In the genomic region with DNA sequence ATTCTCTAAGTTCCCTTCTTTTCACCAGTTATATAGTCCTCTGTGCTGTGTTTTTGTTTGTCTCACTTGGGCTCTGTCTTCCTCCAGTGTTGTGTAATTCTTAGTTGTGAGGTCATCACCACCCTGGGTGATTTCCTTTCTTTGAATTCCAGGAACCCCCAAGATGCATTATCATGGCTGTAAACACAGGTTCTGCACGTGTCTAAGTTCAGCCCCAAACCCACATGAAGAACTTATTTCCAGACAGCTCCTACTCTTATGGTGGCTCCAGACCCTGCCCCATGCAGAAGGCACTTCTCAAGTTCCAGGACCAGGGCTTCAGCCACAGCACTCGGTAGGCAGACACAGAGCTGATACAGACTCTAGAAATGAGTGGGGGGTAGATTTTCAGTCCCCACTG, we compare ENCODE assay signal across 22 cellular contexts.
DNase-seq lines count a peak whose midpoint lies in the region; ATAC-seq, FAIRE-seq and TF ChIP-seq lines count a peak whose summit lies in the region.
"Had no signal": no experiment of that assay in that cellular context is flagged by ENCODE, and none has a peak within 500 bp of the region (broad histone marks: within the 10 kb centered on the region; RNA-seq: fewer than 3 reads in every experiment).

No MANE protein-coding gene starts in this region.

- peak; percentile 1 to 10 for DNase-seq in stimulated activated naive CD8-positive, alpha-beta T cell treated with anti-CD3 and anti-CD28 coated beads, Interleukin-15, amount 100 ng/mL, for 72 hours
- no peak for DNase-seq in stimulated activated naive CD8-positive, alpha-beta T cell treated with anti-CD3 and anti-CD28 coated beads, Interleukin-15, Interleukin-2, amounts not matched to agents 100 U/mL and 50 U/mL, for 24 hours
- DNase-seq in NB4 (ENCODE audit: low read depth), result peak; percentile 49
- peak; percentile 24 for DNase-seq in bronchial epithelial cell (ENCODE audit: low read depth)
- no peak for DNase-seq in medulla oblongata (ENCODE audit: extremely low spot score)
- DNase-seq in NCI-H1436 treated with DMSO at 0.1 percent for 48 hours (lab: John Stamatoyannopoulos, UW), result no peak
- DNase-seq: EL; endodermal cell; H7; left colon; NCI-H1092 treated with DMSO at 0.1 percent for 48 hours; NCI-H2081 treated with DMSO at 0.1 percent for 48 hours; NCI-H510A; stimulated activated CD4-positive, alpha-beta T cell treated with anti-CD3 and anti-CD28 coated beads, Interleukin-2, amount 100 ng/mL, for 24 hours; stimulated activated naive CD4-positive, alpha-beta T cell treated with Interleukin-2 at 50 U/mL for 16 hours; T1000 had no signal

- no peaks in the 10 kb centered on the region for H3K27me3 Mint-ChIP-seq in stimulated activated naive CD8-positive, alpha-beta T cell treated with anti-CD3 and anti-CD28 coated beads, Interleukin-15, amount 100 ng/mL, for 72 hours

- no peak for TF ChIP-seq POLR2A in NB4 (IDR thresholded peaks at IDR 0.05; ENCODE audit: extremely low read depth, insufficient read length)

- H3K27me3 ChIP-seq in bronchial epithelial cell (ENCODE audit: control insufficient read depth, insufficient read depth, low read length), result peaks cover 4% of the 10 kb centered on the region
- H3K27me3 ChIP-seq: neural progenitor cell, tibial nerve had no signal

- H3K4me3 ChIP-seq in NB4 (ENCODE audit: low read depth, low read length) (no peak overlapping the region), bronchial epithelial cell (ENCODE audit: low read depth, low read length) (no peak overlapping the region)
- H3K4me3 ChIP-seq: neural progenitor cell, prostate gland, tibial nerve had no signal

- FAIRE-seq in bronchial epithelial cell (lab: Jason Lieb, UNC), result no peak
- FAIRE-seq: colon had no signal

- H3K4me3 Mint-ChIP-seq in stimulated activated naive CD8-positive, alpha-beta T cell treated with anti-CD3 and anti-CD28 coated beads, Interleukin-15, amount 100 ng/mL, for 72 hours, result peak overlapping the region; percentile 54 to 60
- H3K4me3 Mint-ChIP-seq: endodermal cell, mesothelial cell of epicardium, neural progenitor cell had no signal

- TF ChIP-seq CTCF in NB4 (IDR thresholded peaks at IDR 0.05; ENCODE audit: low read depth, low read length) (no peak), bronchial epithelial cell (IDR thresholded peaks at IDR 0.05; ENCODE audit: insufficient read depth, low read length, severe bottlenecking) (no peak)

- H3K4me1 Mint-ChIP-seq in stimulated activated naive CD8-positive, alpha-beta T cell treated with anti-CD3 and anti-CD28 coated beads, Interleukin-15, amount 100 ng/mL, for 72 hours, result peaks cover 29% of the 10 kb centered on the region
- H3K4me1 Mint-ChIP-seq: endodermal cell, mesothelial cell of epicardium, neural progenitor cell had no signal

- no peaks in the 10 kb centered on the region for H3K9me3 Mint-ChIP-seq in stimulated activated naive CD8-positive, alpha-beta T cell treated with anti-CD3 and anti-CD28 coated beads, Interleukin-15, amount 100 ng/mL, for 72 hours
- H3K9me3 Mint-ChIP-seq: endodermal cell, mesothelial cell of epicardium, neural progenitor cell had no signal

- peak overlapping the region; percentile 8 to 71 for H3K27ac Mint-ChIP-seq in stimulated activated naive CD8-positive, alpha-beta T cell treated with anti-CD3 and anti-CD28 coated beads, Interleukin-15, amount 100 ng/mL, for 72 hours
- H3K27ac Mint-ChIP-seq: endodermal cell, mesothelial cell of epicardium, neural progenitor cell had no signal

- H3K36me3 ChIP-seq in bronchial epithelial cell (ENCODE audit: control insufficient read depth, insufficient read depth, low read length), result no peaks in the 10 kb centered on the region
- H3K36me3 ChIP-seq: neural progenitor cell, prostate gland, tibial nerve had no signal

- peak; percentile 80 for ATAC-seq in stimulated activated naive CD8-positive, alpha-beta T cell treated with anti-CD3 and anti-CD28 coated beads, Interleukin-15, amount 100 ng/mL, for 72 hours
- no peak for ATAC-seq in stimulated activated naive CD8-positive, alpha-beta T cell treated with anti-CD3 and anti-CD28 coated beads, Interleukin-15, Interleukin-2, amounts not matched to agents 100 U/mL and 50 U/mL, for 24 hours
- ATAC-seq in GM21367 (IDR thresholded peaks at IDR 0.05; ENCODE audit: unreplicated experiment), result no peak
- ATAC-seq: left colon had no signal

Comparison
In these comparisons a context has a peak if more than half of its experiments do, and no peak if none do; other contexts are left out.
1. DNase-seq: peak in stimulated activated naive CD8-positive, alpha-beta T cell treated with anti-CD3 and anti-CD28 coated beads, Interleukin-15, amount 100 ng/mL, for 72 hours (2 of 2), NB4 (single experiment) and bronchial epithelial cell (single experiment); none in stimulated activated naive CD8-positive, alpha-beta T cell treated with anti-CD3 and anti-CD28 coated beads, Interleukin-15, Interleukin-2, amounts not matched to agents 100 U/mL and 50 U/mL, for 24 hours (single experiment), medulla oblongata (single experiment) and NCI-H1436 treated with DMSO at 0.1 percent for 48 hours (single experiment).